Comparison of ENCODE assay signal across 1 cellular context in the genomic region with DNA sequence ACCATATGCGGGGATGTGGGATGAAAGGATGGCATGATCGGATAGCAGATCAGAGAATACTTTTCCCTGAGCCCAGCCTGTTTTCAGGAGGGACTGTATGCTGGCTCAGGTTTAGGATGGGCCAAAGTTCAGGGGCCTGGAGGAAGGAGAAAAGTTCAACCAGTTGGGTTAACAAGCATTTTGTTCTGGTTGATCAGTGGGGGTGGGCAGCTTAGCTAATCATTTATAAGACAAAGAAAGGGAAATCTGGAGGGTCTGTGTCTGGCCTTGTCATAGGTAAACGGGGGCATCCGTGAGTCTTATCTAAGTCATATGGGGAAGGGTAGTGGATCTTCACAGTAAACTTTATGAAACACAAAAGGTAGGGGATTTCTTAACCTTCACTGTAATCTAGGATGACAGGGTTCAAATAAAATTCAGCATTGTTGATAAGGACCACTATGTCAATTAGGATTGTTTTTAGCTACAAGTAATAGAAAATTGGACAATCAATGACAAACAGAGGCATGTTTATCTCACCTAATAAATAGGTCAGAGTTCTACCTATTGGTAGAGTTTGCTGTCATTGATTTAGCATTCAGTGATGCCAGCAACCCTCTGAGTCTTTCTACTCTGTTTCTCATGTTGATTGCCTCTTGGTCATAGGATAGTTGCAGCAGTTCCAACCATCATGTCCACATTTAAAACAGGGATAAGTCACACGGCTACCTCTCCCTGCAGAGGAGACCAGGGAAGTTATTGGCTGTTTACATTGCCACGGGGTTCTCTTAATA.
TF ChIP-seq lines count a peak whose summit lies in the region.

No MANE protein-coding gene starts in this region.

TF ChIP-seq in HepG2, 621 proteins besides CTCF, POLR2A, EP300 and RAD21 (continued from another document and continues in another):
- TF ChIP-seq ZNF318 (CRISPR knock-in tag; IDR thresholded peaks at IDR 0.05) (no peak), ATM (IDR thresholded peaks at IDR 0.05; ENCODE audit: borderline replicate concordance) (no peak), ZSCAN30 (CRISPR knock-in tag; IDR thresholded peaks at IDR 0.05) (no peak), ZNF20 (CRISPR knock-in tag; IDR thresholded peaks at IDR 0.05) (no peak; the same call in 1 of the 2 replicates), MYC (CRISPR knock-in tag; IDR thresholded peaks at IDR 0.05; ENCODE audit: borderline replicate concordance) (no peak), BCL6 (CRISPR knock-in tag; IDR thresholded peaks at IDR 0.05) (peak; percentile 34; the same call in 1 of the 2 replicates), PAX8 (CRISPR knock-in tag; IDR thresholded peaks at IDR 0.05; ENCODE audit: borderline replicate concordance) (no peak), ZNF124 (CRISPR knock-in tag; IDR thresholded peaks at IDR 0.05) (no peak), NFE2L1 (CRISPR knock-in tag; IDR thresholded peaks at IDR 0.05; ENCODE audit: borderline replicate concordance) (no peak), ZNF101 (CRISPR knock-in tag; IDR thresholded peaks at IDR 0.05; ENCODE audit: borderline replicate concordance, low read depth) (no peak), ZSCAN29 (CRISPR knock-in tag; conservative IDR thresholded peaks at IDR 0.05) (0 out of 2 replicates have a peak, but pooled peaks have one; percentile 61), ZNF672 (CRISPR knock-in tag; IDR thresholded peaks at IDR 0.05) (no peak), ZBTB14 (CRISPR knock-in tag; IDR thresholded peaks at IDR 0.05) (no peak), REST (IDR thresholded peaks at IDR 0.05; ENCODE audit: borderline replicate concordance in 1 of 2, low read depth in 1 of 2, low read length in 2 of 2) (no peak), MNT (IDR thresholded peaks at IDR 0.05) (no peak), ZNF547 (CRISPR knock-in tag; IDR thresholded peaks at IDR 0.05) (no peak), CEBPB (IDR thresholded peaks at IDR 0.05; ENCODE audit: borderline replicate concordance, low read depth, low read length) (no peak), ZNF740 (CRISPR knock-in tag; IDR thresholded peaks at IDR 0.05) (no peak), RARA (CRISPR knock-in tag; IDR thresholded peaks at IDR 0.05) (peak; percentile 80), ZKSCAN8 (CRISPR knock-in tag; IDR thresholded peaks at IDR 0.05; ENCODE audit: borderline replicate concordance) (no peak), ZNF331 (CRISPR knock-in tag; IDR thresholded peaks at IDR 0.05) (peak; percentile 73; the same call in 1 of the 2 replicates)
- TF ChIP-seq, protein P1, sequence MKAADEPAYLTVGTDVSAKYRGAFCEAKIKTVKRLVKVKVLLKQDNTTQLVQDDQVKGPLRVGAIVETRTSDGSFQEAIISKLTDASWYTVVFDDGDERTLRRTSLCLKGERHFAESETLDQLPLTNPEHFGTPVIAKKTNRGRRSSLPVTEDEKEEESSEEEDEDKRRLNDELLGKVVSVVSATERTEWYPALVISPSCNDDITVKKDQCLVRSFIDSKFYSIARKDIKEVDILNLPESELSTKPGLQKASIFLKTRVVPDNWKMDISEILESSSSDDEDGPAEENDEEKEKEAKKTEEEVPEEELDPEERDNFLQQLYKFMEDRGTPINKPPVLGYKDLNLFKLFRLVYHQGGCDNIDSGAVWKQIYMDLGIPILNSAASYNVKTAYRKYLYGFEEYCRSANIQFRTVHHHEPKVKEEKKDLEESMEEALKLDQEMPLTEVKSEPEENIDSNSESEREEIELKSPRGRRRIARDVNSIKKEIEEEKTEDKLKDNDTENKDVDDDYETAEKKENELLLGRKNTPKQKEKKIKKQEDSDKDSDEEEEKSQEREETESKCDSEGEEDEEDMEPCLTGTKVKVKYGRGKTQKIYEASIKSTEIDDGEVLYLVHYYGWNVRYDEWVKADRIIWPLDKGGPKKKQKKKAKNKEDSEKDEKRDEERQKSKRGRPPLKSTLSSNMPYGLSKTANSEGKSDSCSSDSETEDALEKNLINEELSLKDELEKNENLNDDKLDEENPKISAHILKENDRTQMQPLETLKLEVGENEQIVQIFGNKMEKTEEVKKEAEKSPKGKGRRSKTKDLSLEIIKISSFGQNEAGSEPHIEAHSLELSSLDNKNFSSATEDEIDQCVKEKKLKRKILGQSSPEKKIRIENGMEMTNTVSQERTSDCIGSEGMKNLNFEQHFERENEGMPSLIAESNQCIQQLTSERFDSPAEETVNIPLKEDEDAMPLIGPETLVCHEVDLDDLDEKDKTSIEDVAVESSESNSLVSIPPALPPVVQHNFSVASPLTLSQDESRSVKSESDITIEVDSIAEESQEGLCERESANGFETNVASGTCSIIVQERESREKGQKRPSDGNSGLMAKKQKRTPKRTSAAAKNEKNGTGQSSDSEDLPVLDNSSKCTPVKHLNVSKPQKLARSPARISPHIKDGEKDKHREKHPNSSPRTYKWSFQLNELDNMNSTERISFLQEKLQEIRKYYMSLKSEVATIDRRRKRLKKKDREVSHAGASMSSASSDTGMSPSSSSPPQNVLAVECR (CRISPR knock-in tag; IDR thresholded peaks at IDR 0.05; ENCODE audit: borderline replicate concordance) = peak; percentile 31; the same call in 1 of the 2 replicates
- TF ChIP-seq, protein P2, sequence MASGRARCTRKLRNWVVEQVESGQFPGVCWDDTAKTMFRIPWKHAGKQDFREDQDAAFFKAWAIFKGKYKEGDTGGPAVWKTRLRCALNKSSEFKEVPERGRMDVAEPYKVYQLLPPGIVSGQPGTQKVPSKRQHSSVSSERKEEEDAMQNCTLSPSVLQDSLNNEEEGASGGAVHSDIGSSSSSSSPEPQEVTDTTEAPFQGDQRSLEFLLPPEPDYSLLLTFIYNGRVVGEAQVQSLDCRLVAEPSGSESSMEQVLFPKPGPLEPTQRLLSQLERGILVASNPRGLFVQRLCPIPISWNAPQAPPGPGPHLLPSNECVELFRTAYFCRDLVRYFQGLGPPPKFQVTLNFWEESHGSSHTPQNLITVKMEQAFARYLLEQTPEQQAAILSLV (CRISPR knock-in tag; IDR thresholded peaks at IDR 0.05; ENCODE audit: borderline replicate concordance) = no peak
- TF ChIP-seq, protein P3, sequence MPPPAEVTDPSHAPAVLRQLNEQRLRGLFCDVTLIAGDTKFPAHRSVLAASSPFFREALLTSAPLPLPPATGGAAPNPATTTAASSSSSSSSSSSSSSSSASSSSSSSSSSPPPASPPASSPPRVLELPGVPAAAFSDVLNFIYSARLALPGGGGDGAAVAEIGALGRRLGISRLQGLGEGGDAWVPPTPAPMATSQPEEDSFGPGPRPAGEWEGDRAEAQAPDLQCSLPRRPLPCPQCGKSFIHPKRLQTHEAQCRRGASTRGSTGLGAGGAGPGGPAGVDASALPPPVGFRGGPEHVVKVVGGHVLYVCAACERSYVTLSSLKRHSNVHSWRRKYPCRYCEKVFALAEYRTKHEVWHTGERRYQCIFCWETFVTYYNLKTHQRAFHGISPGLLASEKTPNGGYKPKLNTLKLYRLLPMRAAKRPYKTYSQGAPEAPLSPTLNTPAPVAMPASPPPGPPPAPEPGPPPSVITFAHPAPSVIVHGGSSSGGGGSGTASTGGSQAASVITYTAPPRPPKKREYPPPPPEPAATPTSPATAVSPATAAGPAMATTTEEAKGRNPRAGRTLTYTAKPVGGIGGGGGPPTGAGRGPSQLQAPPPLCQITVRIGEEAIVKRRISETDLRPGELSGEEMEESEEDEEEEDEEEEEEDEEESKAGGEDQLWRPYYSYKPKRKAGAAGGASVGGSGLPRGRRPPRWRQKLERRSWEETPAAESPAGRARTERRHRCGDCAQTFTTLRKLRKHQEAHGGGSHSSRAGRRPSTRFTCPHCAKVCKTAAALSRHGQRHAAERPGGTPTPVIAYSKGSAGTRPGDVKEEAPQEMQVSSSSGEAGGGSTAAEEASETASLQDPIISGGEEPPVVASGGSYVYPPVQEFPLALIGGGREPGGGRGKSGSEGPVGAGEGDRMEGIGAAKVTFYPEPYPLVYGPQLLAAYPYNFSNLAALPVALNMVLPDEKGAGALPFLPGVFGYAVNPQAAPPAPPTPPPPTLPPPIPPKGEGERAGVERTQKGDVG (CRISPR knock-in tag; IDR thresholded peaks at IDR 0.05; ENCODE audit: borderline replicate concordance) = no peak
